14 cellular contexts compared by ENCODE assay signal in the genomic region with DNA sequence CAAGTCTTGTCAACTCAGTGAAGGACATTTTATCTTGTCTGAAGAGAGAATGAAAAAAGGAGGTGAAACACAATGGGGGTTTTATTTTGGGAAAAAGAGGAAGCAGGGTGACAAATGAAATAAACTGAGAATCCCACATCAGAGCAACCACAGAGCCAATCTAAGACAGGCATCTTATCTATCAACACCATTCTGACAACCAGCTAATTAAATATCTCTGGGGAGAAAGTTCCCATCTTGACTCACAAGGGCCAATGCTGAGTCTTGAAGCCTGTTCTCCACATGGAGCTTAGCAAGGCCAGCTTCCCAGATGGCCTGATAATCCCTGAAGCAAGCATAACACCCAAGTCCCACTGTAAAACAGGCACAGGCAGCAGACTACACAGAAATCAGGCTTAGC. TPM values are rescaled to one million over a fixed set of nuclear protein-coding genes. Genes with fewer than 3 reads are reported as not detected.
A peak's percentile ranks its signal among the peaks of the same experiment; 100 is the strongest.
DNase-seq lines count a peak whose midpoint lies in the region; ATAC-seq, FAIRE-seq and TF ChIP-seq lines count a peak whose summit lies in the region.
"Had no signal": no experiment of that assay in that cellular context is flagged by ENCODE, and none has a peak within 500 bp of the region (broad histone marks: within the 10 kb centered on the region; RNA-seq: fewer than 3 reads in every experiment).

No MANE protein-coding gene starts in this region.

- in situ Hi-C loops in transverse colon (cut with MboI; ENCODE audit: low pct_ligation_motif_present in 1 of 4, low pct_unique_long_range_greater_than_20kb in 1 of 4, low sequenced_read_pairs in 3 of 4): no loop called here

- H3K4me3 ChIP-seq in left ventricle myocardium inferior (no peak overlapping the region), H1 (ENCODE audit: extremely low read depth in 1 of 4, insufficient read depth in 2 of 4, low read depth in 3 of 4, low read length in 4 of 4) (no peak overlapping the region), transverse colon (no peak overlapping the region)

- no peak overlapping the region for H3K4ac ChIP-seq in H1 (replicated peaks; ENCODE audit: insufficient read length, low read depth, low read length)

- H4K8ac ChIP-seq in H1 (ENCODE audit: extremely low read depth, insufficient read depth, low read length): no peak overlapping the region

- no peak overlapping the region for H2BK20ac ChIP-seq in H1 (ENCODE audit: low read length)

- no peak overlapping the region for H3K23ac ChIP-seq in H1 (ENCODE audit: insufficient read length)

- intact Hi-C loops in left ventricle myocardium inferior (cut with micrococcal nuclease): no loop called here
- intact Hi-C loops in left ventricle myocardium superior (cut with micrococcal nuclease): no loop called here
- intact Hi-C loops in transverse colon (cut with DNase I; ENCODE audit: low total_unique reads): no loop called here

- H3K9me3 ChIP-seq in left ventricle myocardium inferior (replicated peaks) (no peaks in the 10 kb centered on the region), H1 (ENCODE audit: insufficient read depth in 2 of 2, low read depth in 1 of 2, low read length in 1 of 2) (no peaks in the 10 kb centered on the region), transverse colon (no peaks in the 10 kb centered on the region)
- H3K9me3 ChIP-seq: neutrophil had no signal

- CTCF ChIA-PET in H1 (lab: Charles Lee; ENCODE audit: partially characterized antibody): interaction anchor here (1.1 to 6.8 kb wide), 7 partner anchors 9 to 100 kb away, joined by 3 to 68 read pairs (median 8); no protein-coding TSS in a partner anchor

- DNase-seq in left ventricle myocardium inferior: no peak
- no peak for DNase-seq in left ventricle myocardium superior
- peak; percentile 93 for DNase-seq in NCI-H82 treated with DMSO at 0.1 percent for 48 hours (lab: John Stamatoyannopoulos, UW; ENCODE audit: unreplicated experiment)
- no peak for DNase-seq in H1 (ENCODE audit: low read depth in 1 of 2, low spot score in 2 of 2)
- no peak for DNase-seq in transverse colon
- DNase-seq in NCI-H1436 (lab: John Stamatoyannopoulos, UW): no peak
- no peak for DNase-seq in NCI-H2107 (lab: John Stamatoyannopoulos, UW)
- no peak for DNase-seq in progenitor cell of endocrine pancreas (ENCODE audit: low spot score, unreplicated experiment)
- DNase-seq: activated CD8-positive, alpha-beta memory T cell treated with anti-CD3 and anti-CD28 coated beads, Interleukin-2, amount 50 U/mL, for 4 hours; NCI-H1694 had no signal

- H3K27me3 Mint-ChIP-seq in progenitor cell of endocrine pancreas: no peaks in the 10 kb centered on the region

- peaks cover 0 to 91% of the 10 kb centered on the region in 2 experiments; a peak in 3 of 4 replicates for H3K79me2 ChIP-seq in H1 (ENCODE audit: control insufficient read depth in 1 of 2, insufficient read depth in 2 of 2, low read length in 2 of 2)

- TF ChIP-seq RAD21 in H1 (IDR thresholded peaks at IDR 0.05 in 1 of 2, conservative IDR thresholded peaks at IDR 0.05 in 1 of 2; ENCODE audit: low read depth in 2 of 2, low read length in 2 of 2): no peak

- no peak overlapping the region for H2AK5ac ChIP-seq in H1 (ENCODE audit: low read depth, low read length)

- no peaks in the 10 kb centered on the region for H4K20me1 ChIP-seq in H1 (replicated peaks in 1 of 2; ENCODE audit: control insufficient read depth in 1 of 2, insufficient read depth in 2 of 2, low read length in 2 of 2)

- POLR2A ChIA-PET in H1 (lab: Charles Lee; ENCODE audit: partially characterized antibody): interaction anchor here (0.8 to 1.5 kb wide), 6 partner anchors 10 to 93 kb away, joined by 3 to 4 read pairs (median 4); no protein-coding TSS in a partner anchor

- no peaks in the 10 kb centered on the region for H3K27me3 ChIP-seq in left ventricle myocardium inferior (ENCODE audit: low read depth)
- no peaks in the 10 kb centered on the region for H3K27me3 ChIP-seq in H1 (replicated peaks in 1 of 4; ENCODE audit: control insufficient read depth in 3 of 4, extremely low read depth in 1 of 4, insufficient read depth in 3 of 4, low read length in 3 of 4)
- no peaks in the 10 kb centered on the region for H3K27me3 ChIP-seq in transverse colon

- H3K9ac ChIP-seq in H1 (replicated peaks in 1 of 4; ENCODE audit: extremely low read depth in 1 of 4, low read depth in 3 of 4, low read length in 3 of 4): no peak overlapping the region; a peak in 1 of 7 replicates

- H2BK15ac ChIP-seq in H1 (ENCODE audit: low read length): no peak overlapping the region

- H3K36me3 ChIP-seq in left ventricle myocardium inferior: no peaks in the 10 kb centered on the region
- no peaks in the 10 kb centered on the region for H3K36me3 ChIP-seq in H1 (ENCODE audit: control insufficient read depth in 2 of 4, insufficient read depth in 4 of 4, low read length in 3 of 4)
- H3K36me3 ChIP-seq in transverse colon: no peaks in the 10 kb centered on the region
- H3K36me3 ChIP-seq: neutrophil had no signal

- H3K27ac Mint-ChIP-seq in progenitor cell of endocrine pancreas: no peak overlapping the region
- H3K27ac Mint-ChIP-seq: T-helper 2 cell treated with Interferon-gamma antibody and Interleukin-4, amounts not matched to agents 5 μg/mL and 100 μg/mL, for 36 hours had no signal

- H3K4me1 ChIP-seq in left ventricle myocardium inferior (peaks cover 52% of the 10 kb centered on the region), H1 (replicated peaks in 1 of 4; ENCODE audit: control insufficient read depth in 3 of 4, insufficient read depth in 4 of 4, low read length in 3 of 4) (peaks cover 0 to 15% (median 13%) of the 10 kb centered on the region in 4 experiments; a peak in 5 of 7 replicates), transverse colon (peaks cover 0 to 27% (median 11%) of the 10 kb centered on the region in 4 donors)

- 0 out of 2 replicates have a peak, but pooled peaks cover 2% of the 10 kb centered on the region for H3K79me1 ChIP-seq in H1 (ENCODE audit: low read depth, low read length)

- H3K4me3 Mint-ChIP-seq in progenitor cell of endocrine pancreas (ENCODE audit: low read depth): no peak overlapping the region
- H3K4me3 Mint-ChIP-seq: T-helper 2 cell treated with Interferon-gamma antibody and Interleukin-4, amounts not matched to agents 5 μg/mL and 100 μg/mL, for 36 hours had no signal

- no peak overlapping the region for H2BK120ac ChIP-seq in H1 (replicated peaks; ENCODE audit: low read depth, low read length)

- no peak overlapping the region for H4K91ac ChIP-seq in H1 (replicated peaks; ENCODE audit: insufficient read length, low read length)

- no peaks in the 10 kb centered on the region for H3K9me3 Mint-ChIP-seq in progenitor cell of endocrine pancreas (ENCODE audit: low read depth)
- H3K9me3 Mint-ChIP-seq: T-helper 2 cell treated with Interferon-gamma antibody and Interleukin-4, amounts not matched to agents 5 μg/mL and 100 μg/mL, for 36 hours had no signal

- TF ChIP-seq CTCF in left ventricle myocardium inferior (IDR thresholded peaks at IDR 0.05; ENCODE audit: borderline replicate concordance) (no peak), H1 (IDR thresholded peaks at IDR 0.05; ENCODE audit: control extremely low read depth in 1 of 3, insufficient read depth in 1 of 3, low read depth in 1 of 3, low read length in 3 of 3) (no peak), transverse colon (IDR thresholded peaks at IDR 0.05) (no peak), progenitor cell of endocrine pancreas (IDR thresholded peaks at IDR 0.05; ENCODE audit: unreplicated experiment) (no peak)

- FAIRE-seq in H1 (lab: Jason Lieb, UNC): peak; percentile 13
- FAIRE-seq: urothelium cell line had no signal

- no peak for TF ChIP-seq EP300 in H1 (IDR thresholded peaks at IDR 0.05; ENCODE audit: borderline replicate concordance in 1 of 2, low read depth in 2 of 2, low read length in 2 of 2)
- TF ChIP-seq EP300 in transverse colon (IDR thresholded peaks at IDR 0.05; ENCODE audit: low read depth): no peak

- no peak overlapping the region for H3K56ac ChIP-seq in H1 (replicated peaks; ENCODE audit: insufficient read length, low read depth, low read length)

- no peak overlapping the region for H2BK12ac ChIP-seq in H1 (ENCODE audit: low read depth, low read length)

- no peak overlapping the region for H3K14ac ChIP-seq in H1 (ENCODE audit: insufficient read length)

- no peak overlapping the region for H4K5ac ChIP-seq in H1 (ENCODE audit: insufficient read length, low read depth, low read length)

- no peaks in the 10 kb centered on the region for H3K4me1 Mint-ChIP-seq in progenitor cell of endocrine pancreas (ENCODE audit: low read depth)

- H2BK5ac ChIP-seq in H1 (ENCODE audit: low read depth, low read length): no peak overlapping the region

- no peak overlapping the region for H3K18ac ChIP-seq in H1 (ENCODE audit: extremely low read depth, low read length)

- H3K36me3 Mint-ChIP-seq in progenitor cell of endocrine pancreas (ENCODE audit: insufficient read depth): no peaks in the 10 kb centered on the region

- no peak overlapping the region for H2AFZ ChIP-seq in H1 (ENCODE audit: low read length)

- ATAC-seq in left ventricle myocardium superior: no peak

- H3K27ac ChIP-seq in left ventricle myocardium inferior (replicated peaks) (peak overlapping the region; percentile 47), H1 (ENCODE audit: low read depth, low read length) (no peak overlapping the region), transverse colon (peak overlapping the region; percentile 4 to 29 (median 10))
- H3K27ac ChIP-seq: neutrophil had no signal

- H3K4me2 ChIP-seq in H1 (ENCODE audit: insufficient read depth in 1 of 2, low read depth in 2 of 2, low read length in 2 of 2): no peak overlapping the region

- H3K23me2 ChIP-seq in H1 (ENCODE audit: low read depth, low read length): no peaks in the 10 kb centered on the region

- TF ChIP-seq POLR2A in H1 (IDR thresholded peaks at IDR 0.05; ENCODE audit: control extremely low read depth in 1 of 2, low read depth in 2 of 2, low read length in 2 of 2) (no peak), transverse colon (IDR thresholded peaks at IDR 0.05) (no peak)

TF ChIP-seq in H1, 55 proteins besides CTCF, POLR2A, EP300 and RAD21 (continues in another document):
- TF ChIP-seq POLR2AphosphoS5 (IDR thresholded peaks at IDR 0.05; ENCODE audit: low read depth, low read length) (no peak), SP2 (IDR thresholded peaks at IDR 0.05; ENCODE audit: low read length) (no peak), MAFK (IDR thresholded peaks at IDR 0.05; ENCODE audit: low read depth, low read length) (no peak)

RNA-seq across cellular contexts. Expression of a gene that starts 30.4 kb away (rescaled TPM):
- total RNA-seq in left ventricle myocardium inferior (20.7 TPM), left ventricle myocardium superior (19.5 TPM), transverse colon (100 to 1,000 TPM in 1 of 4 donors, 10 to 100 TPM in 3; 27.6 to 107 (median 31.4) TPM), progenitor cell of endocrine pancreas (56.0 and 60.4 TPM in 2 replicates)
- total RNA-seq in H1 (2021; fragmentation: NEBNext Ultra II Directional; extraction: Animal tissue kit (Norgen Biotek cat#: 25700)): 385 and 387 TPM in 2 replicates
- 268 and 379 TPM in 2 replicates for polyA plus RNA-seq in H1 (2011; rRNA removed)
- 317 TPM for polyA plus RNA-seq in H1 (2011; cell fraction: cytosol; rRNA removed)
- polyA plus RNA-seq in H1 (2011; cell fraction: nucleus; rRNA removed): 677 TPM
- 326 to 382 TPM (median 347 TPM) in 4 replicates for polyA plus RNA-seq in H1 (2012, experiment 1 of 2)
- polyA plus RNA-seq in H1 (2012, experiment 2 of 2): 81.6 TPM
- polyA plus RNA-seq in H1 (2013, experiment 1 of 2): 177 TPM
- 173 TPM for polyA plus RNA-seq in H1 (2013, experiment 2 of 2)
- 603 and 732 TPM in 2 replicates for polyA minus RNA-seq in H1 (2011; rRNA and poly(A)+ RNA removed)
- polyA minus RNA-seq in H1 (2011; cell fraction: cytosol; rRNA and poly(A)+ RNA removed): 438 TPM
- polyA minus RNA-seq in H1 (2011; cell fraction: nucleus; rRNA and poly(A)+ RNA removed): 284 TPM
- total RNA-seq: OCI-LY7 had no signal
